Comparison of ENCODE assay signal across 14 cellular contexts in the genomic region with DNA sequence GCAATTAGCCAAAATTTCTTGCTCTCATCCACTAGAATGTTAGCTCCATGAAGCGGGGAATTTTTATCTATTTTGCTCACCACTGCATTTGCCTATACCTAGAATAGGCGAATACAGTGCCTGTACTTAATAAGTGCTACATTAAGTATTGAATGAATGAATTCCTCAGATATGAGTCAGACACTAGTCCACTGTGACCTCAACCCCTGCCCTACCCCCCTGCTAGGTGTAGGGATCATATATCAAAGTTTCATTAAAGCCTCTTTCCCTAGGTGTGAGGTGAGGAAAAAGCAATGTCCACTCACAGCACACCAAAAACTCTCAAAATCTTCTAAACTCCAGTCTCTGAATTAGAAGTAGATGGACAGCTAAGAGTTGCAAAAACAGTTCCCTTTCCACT.
"Had no signal": no experiment of that assay in that cellular context is flagged by ENCODE, and none has a peak within 500 bp of the region (broad histone marks: within the 10 kb centered on the region; RNA-seq: fewer than 3 reads in every experiment).

No MANE protein-coding gene starts in this region.

- H3K27me3 Mint-ChIP-seq: activated naive CD8-positive, alpha-beta T cell had no signal

- DNase-seq: activated CD4-positive, alpha-beta T cell treated with anti-CD3 and anti-CD28 coated beads, Interleukin-2, amount 50 U/mL, for 48 hours; activated gamma-delta T cell; activated T-cell treated with anti-CD3 and anti-CD28 coated beads, Interleukin-2, amount 50 U/mL, for 48 hours; amygdala; brain microvascular endothelial cell; dorsolateral prefrontal cortex; left ventricle myocardium superior; pancreas; thyroid gland had no signal

- ATAC-seq: activated CD4-positive, CD25-positive, alpha-beta regulatory T cell treated with anti-CD3 and anti-CD28 coated beads, Interleukin-2, amount 50 U/mL, for 24 hours; left ventricle myocardium superior; stimulated activated effector memory CD8-positive, alpha-beta T cell treated with anti-CD3 and anti-CD28 coated beads, Interleukin-12 subunit alpha, Interleukin-12 subunit beta, amount 100 ng/mL, for 72 hours had no signal

- H3K36me3 Mint-ChIP-seq: stimulated activated effector memory CD8-positive, alpha-beta T cell treated with anti-CD3 and anti-CD28 coated beads, Interleukin-12 subunit alpha, Interleukin-12 subunit beta, amount 100 ng/mL, for 72 hours had no signal

- H3K4me1 ChIP-seq: esophagus muscularis mucosa, pancreas, thyroid gland had no signal

- H3K4me1 Mint-ChIP-seq: neural crest cell; stimulated activated effector memory CD8-positive, alpha-beta T cell treated with anti-CD3 and anti-CD28 coated beads, Interleukin-12 subunit alpha, Interleukin-12 subunit beta, amount 100 ng/mL, for 72 hours had no signal

- H3K36me3 ChIP-seq: brain microvascular endothelial cell, esophagus muscularis mucosa, pancreas, thyroid gland had no signal

- H3K9me3 Mint-ChIP-seq: neural crest cell; stimulated activated effector memory CD8-positive, alpha-beta T cell treated with anti-CD3 and anti-CD28 coated beads, Interleukin-12 subunit alpha, Interleukin-12 subunit beta, amount 100 ng/mL, for 72 hours had no signal

- H3K27me3 ChIP-seq: brain microvascular endothelial cell, dorsolateral prefrontal cortex, esophagus muscularis mucosa, pancreas, thyroid gland had no signal

- H3K27ac ChIP-seq: brain microvascular endothelial cell, dorsolateral prefrontal cortex, esophagus muscularis mucosa, pancreas, thyroid gland had no signal

- H3K27ac Mint-ChIP-seq: activated naive CD8-positive, alpha-beta T cell; stimulated activated effector memory CD8-positive, alpha-beta T cell treated with anti-CD3 and anti-CD28 coated beads, Interleukin-12 subunit alpha, Interleukin-12 subunit beta, amount 100 ng/mL, for 72 hours had no signal

- H3K4me3 ChIP-seq: dorsolateral prefrontal cortex, esophagus muscularis mucosa, pancreas, thyroid gland had no signal

- H3K4me3 Mint-ChIP-seq: activated naive CD8-positive, alpha-beta T cell; neural crest cell; stimulated activated effector memory CD8-positive, alpha-beta T cell treated with anti-CD3 and anti-CD28 coated beads, Interleukin-12 subunit alpha, Interleukin-12 subunit beta, amount 100 ng/mL, for 72 hours had no signal

- H3K9me3 ChIP-seq: esophagus muscularis mucosa, pancreas, thyroid gland had no signal
